In the genomic region with DNA sequence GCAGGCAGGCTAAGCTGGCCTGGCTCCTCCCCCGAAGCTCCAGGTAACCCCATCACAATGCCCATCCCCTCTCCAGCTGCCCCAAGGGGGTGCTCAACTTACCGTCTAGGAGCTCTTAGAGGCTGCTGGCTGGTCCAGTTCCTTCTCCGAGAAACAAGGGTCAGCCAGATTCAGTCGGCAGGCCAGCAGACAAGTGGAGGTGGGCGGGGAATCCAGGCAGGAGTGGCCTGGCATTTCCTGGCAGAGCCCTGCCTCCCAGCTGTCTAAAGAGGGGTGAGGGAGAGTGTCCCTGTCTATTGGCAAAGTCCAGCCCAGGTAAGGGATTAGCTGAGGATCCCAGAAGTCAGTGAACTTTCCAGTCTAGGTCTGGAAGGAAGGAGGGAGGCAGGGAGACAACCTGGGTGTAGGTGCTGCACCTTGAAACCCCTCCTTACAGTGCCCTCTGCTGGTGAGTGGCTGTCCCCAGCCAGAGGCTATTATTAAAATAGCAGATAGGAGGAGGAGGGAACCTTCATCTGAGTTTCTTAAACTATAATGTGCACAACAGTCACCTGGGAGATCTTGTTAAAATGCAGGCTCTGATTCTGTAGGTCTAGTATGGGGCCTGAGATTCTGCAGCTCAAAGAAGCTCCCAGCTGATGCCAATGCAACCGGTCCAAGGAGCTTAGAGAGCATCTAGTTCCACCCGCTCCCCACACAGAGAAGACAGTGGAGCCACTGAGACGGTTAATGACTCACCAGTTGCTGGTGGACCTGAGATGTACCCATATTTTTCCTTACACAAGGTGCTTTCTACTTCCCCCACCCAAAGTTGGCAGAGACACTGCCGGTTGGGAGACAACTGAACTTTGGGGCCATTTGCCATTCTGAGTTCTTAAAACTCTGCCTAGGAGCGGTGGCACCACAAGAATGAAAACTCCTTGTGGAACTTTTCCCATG, we compare ENCODE assay signal across 9 cellular contexts.
DNase-seq lines count a peak whose midpoint lies in the region; ATAC-seq, FAIRE-seq and TF ChIP-seq lines count a peak whose summit lies in the region.
"Had no signal": no experiment of that assay in that cellular context is flagged by ENCODE, and none has a peak within 500 bp of the region (broad histone marks: within the 10 kb centered on the region; RNA-seq: fewer than 3 reads in every experiment).

A gene with protein sequence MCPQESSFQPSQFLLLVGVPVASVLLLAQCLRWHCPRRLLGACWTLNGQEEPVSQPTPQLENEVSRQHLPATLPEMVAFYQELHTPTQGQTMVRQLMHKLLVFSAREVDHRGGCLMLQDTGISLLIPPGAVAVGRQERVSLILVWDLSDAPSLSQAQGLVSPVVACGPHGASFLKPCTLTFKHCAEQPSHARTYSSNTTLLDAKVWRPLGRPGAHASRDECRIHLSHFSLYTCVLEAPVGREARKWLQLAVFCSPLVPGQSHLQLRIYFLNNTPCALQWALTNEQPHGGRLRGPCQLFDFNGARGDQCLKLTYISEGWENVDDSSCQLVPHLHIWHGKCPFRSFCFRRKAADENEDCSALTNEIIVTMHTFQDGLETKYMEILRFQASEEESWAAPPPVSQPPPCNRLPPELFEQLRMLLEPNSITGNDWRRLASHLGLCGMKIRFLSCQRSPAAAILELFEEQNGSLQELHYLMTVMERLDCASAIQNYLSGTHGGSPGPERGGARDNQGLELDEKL (minus strand): TSS at position 162 of the 939 bp plus-strand sequence. CDS start 4,147 bp downstream, outside the sequence.

- peak; percentile 26 for DNase-seq in DMS153 treated with DMSO at 0.1 percent for 48 hours (lab: John Stamatoyannopoulos, UW; ENCODE audit: unreplicated experiment)
- peak; percentile 52 for DNase-seq in HTR-8/SVneo (ENCODE audit: insufficient read length, low spot score)
- peak; percentile 56 for DNase-seq in SW480 (ENCODE audit: low spot score)
- DNase-seq in astrocyte of the spinal cord (ENCODE audit: low read depth, low spot score), result no peak
- peak; percentile 33 for DNase-seq in iris pigment epithelial cell (ENCODE audit: low read depth)
- peak in 2 of 3 experiments; percentile 32 to 35 for DNase-seq in stimulated activated CD4-positive, alpha-beta T cell treated with anti-CD3 and anti-CD28 coated beads, TNF-alpha, amount 100 ng/mL, for 4 hours (ENCODE audit: low read depth in 3 of 3)

- peak; percentile 77 for TF ChIP-seq CTCF in astrocyte of the spinal cord (IDR thresholded peaks at IDR 0.05; ENCODE audit: low read depth, low read length)

- FAIRE-seq in HTR-8/SVneo (lab: Jason Lieb, UNC), result peak; percentile 84

- in situ Hi-C loops in astrocyte of the spinal cord (cut with HindIII; ENCODE audit: low sequenced_read_pairs), result no loop called here

- no peak for ATAC-seq in HG02588 (IDR thresholded peaks at IDR 0.05; ENCODE audit: unreplicated experiment)
- no peak for ATAC-seq in HG02884 (IDR thresholded peaks at IDR 0.05; ENCODE audit: unreplicated experiment)

- no peak within 1 kb of the TSS for H3K4me3 ChIP-seq in astrocyte of the spinal cord (ENCODE audit: low read depth, low read length)
- H3K4me3 ChIP-seq: SJSA1 had no signal
